13 cellular contexts compared by ENCODE assay signal in the genomic region with DNA sequence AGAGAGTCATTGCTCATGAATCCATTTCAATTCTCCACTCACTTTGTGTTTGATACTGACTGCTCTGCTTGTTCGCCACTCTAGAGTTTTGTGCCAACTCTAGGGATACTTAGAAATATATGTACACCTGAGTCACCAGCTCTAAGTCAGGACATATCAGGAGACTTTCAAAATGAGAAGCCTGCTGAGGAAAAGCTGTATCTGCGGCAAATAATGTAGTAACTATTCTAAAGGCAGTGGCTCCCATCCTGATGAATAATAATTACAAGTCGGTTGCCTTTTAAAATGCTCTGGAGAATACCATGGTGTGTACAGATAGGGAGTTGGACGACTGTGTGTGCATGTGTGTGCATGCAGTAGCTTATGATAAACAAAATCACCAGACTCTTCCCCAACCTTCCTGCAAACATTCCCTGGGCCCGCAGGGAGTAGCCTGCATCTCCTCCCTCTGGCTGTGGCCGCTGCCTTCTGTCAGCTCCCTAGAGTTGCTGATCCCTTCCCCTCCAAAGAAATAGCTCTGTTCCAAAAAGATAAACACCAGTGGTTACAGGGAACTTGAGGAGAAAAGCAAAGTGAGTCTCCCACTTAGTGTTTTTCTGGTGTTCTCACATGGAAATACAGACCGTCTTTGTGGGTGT.
"Had no signal": no experiment of that assay in that cellular context is flagged by ENCODE, and none has a peak within 500 bp of the region (broad histone marks: within the 10 kb centered on the region; RNA-seq: fewer than 3 reads in every experiment).

No MANE protein-coding gene starts in this region.

- H3K36me3 Mint-ChIP-seq: activated naive CD8-positive, alpha-beta T cell treated with anti-CD3 and anti-CD28 coated beads for 36 hours; memory B cell; stimulated activated effector memory CD8-positive, alpha-beta T cell treated with anti-CD3 and anti-CD28 coated beads, Interleukin-12 subunit alpha, Interleukin-12 subunit beta, amount 100 ng/mL, for 72 hours had no signal

- H3K4me1 ChIP-seq: pancreas had no signal

- H3K36me3 ChIP-seq: pancreas had no signal

- H3K4me3 Mint-ChIP-seq: activated naive CD8-positive, alpha-beta T cell treated with anti-CD3 and anti-CD28 coated beads for 36 hours; memory B cell; neural crest cell; stimulated activated effector memory CD8-positive, alpha-beta T cell treated with anti-CD3 and anti-CD28 coated beads, Interleukin-12 subunit alpha, Interleukin-12 subunit beta, amount 100 ng/mL, for 72 hours had no signal

- H3K4me1 Mint-ChIP-seq: activated naive CD8-positive, alpha-beta T cell treated with anti-CD3 and anti-CD28 coated beads for 36 hours; memory B cell; stimulated activated effector memory CD8-positive, alpha-beta T cell treated with anti-CD3 and anti-CD28 coated beads, Interleukin-12 subunit alpha, Interleukin-12 subunit beta, amount 100 ng/mL, for 72 hours had no signal

- DNase-seq: activated CD4-positive, alpha-beta T cell treated with anti-CD3 and anti-CD28 coated beads, Interleukin-2, amount 50 U/mL, for 48 hours; activated gamma-delta T cell; activated naive CD8-positive, alpha-beta T cell treated with anti-CD3 and anti-CD28 coated beads for 36 hours; activated T-cell treated with anti-CD3 and anti-CD28 coated beads, Interleukin-2, amount 50 U/mL, for 48 hours; retina; SIG-M5; small intestine had no signal

- H3K27ac Mint-ChIP-seq: activated naive CD8-positive, alpha-beta T cell treated with anti-CD3 and anti-CD28 coated beads for 36 hours; memory B cell; stimulated activated effector memory CD8-positive, alpha-beta T cell treated with anti-CD3 and anti-CD28 coated beads, Interleukin-12 subunit alpha, Interleukin-12 subunit beta, amount 100 ng/mL, for 72 hours had no signal

- H3K4me3 ChIP-seq: pancreas had no signal

- H3K9me3 Mint-ChIP-seq: activated naive CD8-positive, alpha-beta T cell treated with anti-CD3 and anti-CD28 coated beads for 36 hours; memory B cell; neural crest cell; stimulated activated effector memory CD8-positive, alpha-beta T cell treated with anti-CD3 and anti-CD28 coated beads, Interleukin-12 subunit alpha, Interleukin-12 subunit beta, amount 100 ng/mL, for 72 hours had no signal

- H3K27ac ChIP-seq: pancreas had no signal

- H3K9me3 ChIP-seq: pancreas had no signal

- ATAC-seq: activated CD4-positive, CD25-positive, alpha-beta regulatory T cell treated with anti-CD3 and anti-CD28 coated beads, Interleukin-2, amount 50 U/mL, for 24 hours; left lobe of liver; pancreas; stimulated activated effector memory CD8-positive, alpha-beta T cell treated with anti-CD3 and anti-CD28 coated beads, Interleukin-12 subunit alpha, Interleukin-12 subunit beta, amount 100 ng/mL, for 72 hours had no signal

- H3K27me3 ChIP-seq: pancreas had no signal
